8 cellular contexts compared by ENCODE assay signal in the genomic region with DNA sequence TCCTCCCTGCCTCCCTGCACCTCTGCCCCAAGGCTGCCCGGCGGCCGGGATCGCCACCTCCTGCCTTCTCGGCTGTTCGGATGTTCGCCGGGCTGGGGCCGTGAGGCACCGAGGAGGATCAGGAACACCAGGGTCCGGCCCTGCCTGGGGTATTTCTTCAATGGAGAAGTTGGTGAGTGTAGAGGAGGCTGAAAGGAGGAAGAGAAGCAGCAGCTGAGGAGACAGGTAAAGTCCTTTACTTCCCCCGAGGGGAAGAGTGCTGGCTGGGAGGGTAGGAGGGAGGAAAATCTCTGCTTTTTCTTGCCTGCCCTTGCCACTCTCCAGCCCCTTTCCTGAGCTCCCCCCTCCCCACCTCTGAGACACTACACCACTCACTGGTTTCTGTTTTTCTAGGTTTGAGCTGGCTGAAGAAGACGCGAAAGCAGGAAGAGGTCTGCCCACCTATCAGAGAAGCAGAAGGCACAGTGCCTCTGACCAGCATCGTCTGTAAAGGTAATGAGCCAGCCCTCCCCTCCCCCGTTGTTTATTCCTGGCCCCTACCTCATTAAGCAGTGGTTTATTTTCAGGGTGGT. TPM values are rescaled to one million over a fixed set of nuclear protein-coding genes. Genes with fewer than 3 reads are reported as not detected.
DNase-seq lines count a peak whose midpoint lies in the region; ATAC-seq and TF ChIP-seq lines count a peak whose summit lies in the region.

No MANE protein-coding gene starts in this region.

- H3K4me2 ChIP-seq in fibroblast of lung (ENCODE audit: extremely low read depth, insufficient read depth, low read length) = peak overlapping the region; percentile 73
- peak overlapping the region; percentile 86 for H3K4me2 ChIP-seq in parathyroid adenoma (ENCODE audit: low read length)

- peak; percentile 35 for ATAC-seq in GM21737 (IDR thresholded peaks at IDR 0.05; ENCODE audit: unreplicated experiment)

- peak; percentile 29 for DNase-seq in NCI-H146 (lab: John Stamatoyannopoulos, UW)
- no peak for DNase-seq in NCI-H146 treated with DMSO at 0.1 percent for 48 hours (lab: John Stamatoyannopoulos, UW; ENCODE audit: unreplicated experiment)
- peak; percentile 89 for DNase-seq in activated CD4-positive, alpha-beta T cell treated with anti-CD3 and anti-CD28 coated beads, Interleukin-2, amount 10 ng/mL, durations not matched to agents 24 days and 14 days
- peak in 1 of 2 donors; percentile 42 for DNase-seq in fibroblast of lung (ENCODE audit: low read depth in 2 of 2)
- DNase-seq in mucosa of gallbladder (ENCODE audit: low spot score) = no peak

- peaks cover 22% of the 10 kb centered on the region for H3K36me3 ChIP-seq in KOPT-K1 (ENCODE audit: insufficient read depth, low read length)
- H3K36me3 ChIP-seq in fibroblast of lung (ENCODE audit: control insufficient read depth, insufficient read depth, low read length) = no peaks in the 10 kb centered on the region
- no peaks in the 10 kb centered on the region for H3K36me3 ChIP-seq in parathyroid adenoma (ENCODE audit: control insufficient read depth, insufficient read depth, low read length)

- H2AFZ ChIP-seq in fibroblast of lung (ENCODE audit: low read length) (peak overlapping the region; percentile 68), parathyroid adenoma (peak overlapping the region; percentile 90)

- no peaks in the 10 kb centered on the region for H4K20me1 ChIP-seq in fibroblast of lung (ENCODE audit: control insufficient read depth, extremely low read depth, insufficient read depth, low read length)

- intact Hi-C loops in activated CD4-positive, alpha-beta T cell treated with anti-CD3 and anti-CD28 coated beads, Interleukin-2, amount 10 ng/mL, durations not matched to agents 24 days and 14 days (cut with micrococcal nuclease) = loop anchor here (1.0 to 5.0 kb wide), 8 partner anchors 253 to 1956 kb away; a partner anchor contains a TSS

- no peaks in the 10 kb centered on the region for H3K9me3 ChIP-seq in KOPT-K1 (ENCODE audit: insufficient read depth, low read length, poor library complexity, severe bottlenecking)
- no peaks in the 10 kb centered on the region for H3K9me3 ChIP-seq in fibroblast of lung (ENCODE audit: control insufficient read depth, insufficient read depth, low read depth, low read length)
- H3K9me3 ChIP-seq in parathyroid adenoma (ENCODE audit: control insufficient read depth, low read length) = no peaks in the 10 kb centered on the region

- H3K79me2 ChIP-seq in fibroblast of lung (ENCODE audit: control insufficient read depth, insufficient read depth, low read length) (peaks cover 49% of the 10 kb centered on the region), parathyroid adenoma (peaks cover 32% of the 10 kb centered on the region)

- H3K9me3 Mint-ChIP-seq in activated CD4-positive, alpha-beta T cell treated with anti-CD3 and anti-CD28 coated beads, Interleukin-2, amount 10 ng/mL, durations not matched to agents 24 days and 14 days = no peaks in the 10 kb centered on the region

- H3K9ac ChIP-seq in fibroblast of lung (ENCODE audit: insufficient read depth, low read length) (peak overlapping the region; percentile 84), parathyroid adenoma (peak overlapping the region; percentile 23)

- peaks cover 51% of the 10 kb centered on the region for H3K4me1 Mint-ChIP-seq in activated CD4-positive, alpha-beta T cell treated with anti-CD3 and anti-CD28 coated beads, Interleukin-2, amount 10 ng/mL, durations not matched to agents 24 days and 14 days

- peak overlapping the region; percentile 80 for H3K27ac ChIP-seq in KOPT-K1 (ENCODE audit: low read depth, low read length, poor library complexity, severe bottlenecking)
- peak overlapping the region; percentile 79 for H3K27ac ChIP-seq in fibroblast of lung (ENCODE audit: insufficient read depth, low read length)
- H3K27ac ChIP-seq in parathyroid adenoma = peak overlapping the region; percentile 56

- no peak overlapping the region for H3K4me3 Mint-ChIP-seq in activated CD4-positive, alpha-beta T cell treated with anti-CD3 and anti-CD28 coated beads, Interleukin-2, amount 10 ng/mL, durations not matched to agents 24 days and 14 days

- no peaks in the 10 kb centered on the region for H3K27me3 Mint-ChIP-seq in activated CD4-positive, alpha-beta T cell treated with anti-CD3 and anti-CD28 coated beads, Interleukin-2, amount 10 ng/mL, durations not matched to agents 24 days and 14 days

- H3K27ac Mint-ChIP-seq in activated CD4-positive, alpha-beta T cell treated with anti-CD3 and anti-CD28 coated beads, Interleukin-2, amount 10 ng/mL, durations not matched to agents 24 days and 14 days = no peak overlapping the region

- H3K4me3 ChIP-seq in fibroblast of lung (replicated peaks in 1 of 4; ENCODE audit: control extremely low read depth in 1 of 4, insufficient read depth in 1 of 4, low read depth in 3 of 4, low read length in 4 of 4) (peak overlapping the region; percentile 91 to 95 (median 92)), parathyroid adenoma (ENCODE audit: low read depth, low read length) (peak overlapping the region; percentile 90)

- no peak for TF ChIP-seq CTCF in fibroblast of lung (conservative IDR thresholded peaks at IDR 0.05 in 1 of 2, IDR thresholded peaks at IDR 0.05 in 1 of 2; ENCODE audit: low read depth in 1 of 2, low read length in 2 of 2)
- no peak for TF ChIP-seq CTCF in parathyroid adenoma (IDR thresholded peaks at IDR 0.05)

- H3K4me1 ChIP-seq in fibroblast of lung (ENCODE audit: control insufficient read depth, extremely low read depth, insufficient read depth, low read length) = peaks cover 3% of the 10 kb centered on the region
- no peaks in the 10 kb centered on the region for H3K4me1 ChIP-seq in parathyroid adenoma

- peaks cover 43% of the 10 kb centered on the region for H3K36me3 Mint-ChIP-seq in activated CD4-positive, alpha-beta T cell treated with anti-CD3 and anti-CD28 coated beads, Interleukin-2, amount 10 ng/mL, durations not matched to agents 24 days and 14 days (ENCODE audit: low read depth)

- H3K27me3 ChIP-seq in fibroblast of lung (ENCODE audit: control insufficient read depth, insufficient read depth, low read length) (no peaks in the 10 kb centered on the region), parathyroid adenoma (ENCODE audit: control insufficient read depth, insufficient read depth, low read length) (no peaks in the 10 kb centered on the region)

RNA-seq across cellular contexts. Expression of a gene that starts 0.5 kb away (rescaled TPM):
- total RNA-seq in activated CD4-positive, alpha-beta T cell treated with anti-CD3 and anti-CD28 coated beads, Interleukin-2, amount 10 ng/mL, durations not matched to agents 24 days and 14 days = 17.8 and 18.0 TPM in 2 replicates
- total RNA-seq in fibroblast of lung = 15.7 and 19.8 TPM in 2 replicates
- 11.4 and 12.1 TPM in 2 replicates for polyA plus RNA-seq in fibroblast of lung
- polyA plus RNA-seq in fibroblast of lung (2012) = 7.3 and 8.6 TPM in 2 replicates
- polyA minus RNA-seq in fibroblast of lung (ENCODE audit: low replicate concordance) = 5.0 and 7.5 TPM in 2 replicates
- 13.4 TPM for total RNA-seq in mucosa of gallbladder

RNA-seq across cellular contexts. Expression of a gene that starts 0.9 kb away (rescaled TPM):
- 63.9 and 64.9 TPM in 2 replicates for total RNA-seq in activated CD4-positive, alpha-beta T cell treated with anti-CD3 and anti-CD28 coated beads, Interleukin-2, amount 10 ng/mL, durations not matched to agents 24 days and 14 days
- 7.3 and 7.7 TPM in 2 replicates for total RNA-seq in fibroblast of lung
- 9.4 and 11.6 TPM in 2 replicates for polyA plus RNA-seq in fibroblast of lung
- 5.0 and 6.7 TPM in 2 replicates for polyA plus RNA-seq in fibroblast of lung (2012)
- 7.5 and 12.8 TPM in 2 replicates for polyA minus RNA-seq in fibroblast of lung (ENCODE audit: low replicate concordance)
- 9.5 TPM for total RNA-seq in mucosa of gallbladder

Comparison
In these comparisons a context has a peak if more than half of its experiments do, and no peak if none do; other contexts are left out.
1. DNase-seq: peak in NCI-H146 (single experiment) and activated CD4-positive, alpha-beta T cell treated with anti-CD3 and anti-CD28 coated beads, Interleukin-2, amount 10 ng/mL, durations not matched to agents 24 days and 14 days (single experiment); none in NCI-H146 treated with DMSO at 0.1 percent for 48 hours (single experiment) and mucosa of gallbladder (single experiment).
2. Peak in every context shown above with its lines, with median percentiles within 50 percentile points of each other: H3K27ac ChIP-seq.